In genomic region chr5:37222181-37222580, GRCh38 we compare ENCODE assay signal across 27 cellular contexts.
"Had no signal": no experiment of that assay in that cellular context is flagged by ENCODE, and none has a peak within 500 bp of the region (broad histone marks: within the 10 kb centered on the region; RNA-seq: fewer than 3 reads in every experiment).

No MANE protein-coding gene starts in this region.

- ATAC-seq: natural killer cell; psoas muscle; right cardiac atrium; right lobe of liver; stimulated activated effector memory CD8-positive, alpha-beta T cell treated with anti-CD3 and anti-CD28 coated beads, Interleukin-12 subunit alpha, Interleukin-12 subunit beta, amount 100 ng/mL, for 72 hours; stimulated activated naive CD8-positive, alpha-beta T cell treated with anti-CD3 and anti-CD28 coated beads, Interleukin-15, amount 100 ng/mL, for 72 hours; stimulated activated naive CD8-positive, alpha-beta T cell treated with anti-CD3 and anti-CD28 coated beads, Interleukin-15, Interleukin-2, amounts not matched to agents 100 U/mL and 50 U/mL, for 24 hours had no signal

- H3K79me2 ChIP-seq: parathyroid adenoma had no signal

- H3K4me1 ChIP-seq: neural progenitor cell, parathyroid adenoma, psoas muscle, right lobe of liver, sigmoid colon, suprapubic skin, testis, tibial artery, transverse colon, upper lobe of left lung, vagina had no signal

- DNase-seq: natural killer cell; occipital lobe; ovary; posterior cingulate gyrus; psoas muscle; right cardiac atrium; right lobe of liver; sigmoid colon; small intestine; stimulated activated CD4-positive, alpha-beta T cell treated with anti-CD3 and anti-CD28 coated beads, Interleukin-15, amount 100 ng/mL, for 24 hours; stimulated activated CD4-positive, alpha-beta T cell treated with anti-CD3 and anti-CD28 coated beads, Interleukin-2, amount 100 ng/mL, for 24 hours; stimulated activated CD4-positive, alpha-beta T cell treated with anti-CD3 and anti-CD28 coated beads, Interleukin-2, amount 100 ng/mL, for 48 hours; stimulated activated CD4-positive, alpha-beta T cell treated with anti-CD3 and anti-CD28 coated beads, Interleukin-4, amount 100 ng/mL, for 24 hours; stimulated activated naive CD4-positive, alpha-beta T cell; stimulated activated naive CD8-positive, alpha-beta T cell treated with anti-CD3 and anti-CD28 coated beads, Interleukin-15, amount 100 ng/mL, for 72 hours; stimulated activated naive CD8-positive, alpha-beta T cell treated with anti-CD3 and anti-CD28 coated beads, Interleukin-15, Interleukin-2, amounts not matched to agents 100 U/mL and 50 U/mL, for 24 hours; substantia nigra; testis; tibial artery; transverse colon; upper lobe of left lung had no signal

- H3K9me3 ChIP-seq: ovary, psoas muscle, right lobe of liver, sigmoid colon, suprapubic skin, testis, tibial artery, transverse colon, upper lobe of left lung, vagina had no signal

- H3K4me3 ChIP-seq: neural progenitor cell, ovary, psoas muscle, right lobe of liver, sigmoid colon, suprapubic skin, testis, tibial artery, transverse colon, upper lobe of left lung, vagina had no signal

- H3K27me3 ChIP-seq: neural progenitor cell, ovary, right lobe of liver, sigmoid colon, suprapubic skin, testis, tibial artery, transverse colon, upper lobe of left lung, vagina had no signal

- H3K27ac ChIP-seq: neural progenitor cell, ovary, parathyroid adenoma, psoas muscle, right lobe of liver, sigmoid colon, suprapubic skin, testis, tibial artery, transverse colon, upper lobe of left lung, vagina had no signal

- FAIRE-seq: small intestine, urothelium cell line had no signal

- H3K9ac ChIP-seq: neural progenitor cell, parathyroid adenoma had no signal

- H3K4me2 ChIP-seq: neural progenitor cell had no signal

- H2AFZ ChIP-seq: neural progenitor cell, parathyroid adenoma had no signal

- H3K36me3 ChIP-seq: neural progenitor cell, ovary had no signal
